3 cellular contexts compared by ENCODE assay signal in the genomic region with DNA sequence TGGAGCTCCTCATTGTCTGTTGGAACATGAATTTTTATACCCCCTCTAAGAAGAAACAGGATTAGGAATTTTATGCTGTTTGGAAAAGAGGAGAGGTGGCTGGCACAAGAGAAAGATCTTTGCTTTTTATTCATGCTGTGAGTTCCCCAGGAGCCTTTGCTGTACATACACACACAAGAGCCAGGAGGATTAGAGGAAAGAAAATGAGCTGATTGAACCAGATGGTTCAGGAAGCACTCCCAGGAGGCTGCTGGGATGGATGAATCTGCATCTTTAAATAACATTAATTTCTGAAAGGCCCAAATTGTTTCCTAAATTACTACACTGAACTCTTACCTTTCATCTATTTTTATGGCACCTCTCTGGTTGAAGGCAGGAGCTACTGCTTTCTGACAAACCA.
TF ChIP-seq lines count a peak whose summit lies in the region.

No MANE protein-coding gene starts in this region.

TF ChIP-seq in SK-N-SH treated with all-trans-retinoic acid at 6 μM for 48 hours, 23 proteins besides CTCF, POLR2A, EP300 and RAD21:
- TF ChIP-seq, protein P1, sequence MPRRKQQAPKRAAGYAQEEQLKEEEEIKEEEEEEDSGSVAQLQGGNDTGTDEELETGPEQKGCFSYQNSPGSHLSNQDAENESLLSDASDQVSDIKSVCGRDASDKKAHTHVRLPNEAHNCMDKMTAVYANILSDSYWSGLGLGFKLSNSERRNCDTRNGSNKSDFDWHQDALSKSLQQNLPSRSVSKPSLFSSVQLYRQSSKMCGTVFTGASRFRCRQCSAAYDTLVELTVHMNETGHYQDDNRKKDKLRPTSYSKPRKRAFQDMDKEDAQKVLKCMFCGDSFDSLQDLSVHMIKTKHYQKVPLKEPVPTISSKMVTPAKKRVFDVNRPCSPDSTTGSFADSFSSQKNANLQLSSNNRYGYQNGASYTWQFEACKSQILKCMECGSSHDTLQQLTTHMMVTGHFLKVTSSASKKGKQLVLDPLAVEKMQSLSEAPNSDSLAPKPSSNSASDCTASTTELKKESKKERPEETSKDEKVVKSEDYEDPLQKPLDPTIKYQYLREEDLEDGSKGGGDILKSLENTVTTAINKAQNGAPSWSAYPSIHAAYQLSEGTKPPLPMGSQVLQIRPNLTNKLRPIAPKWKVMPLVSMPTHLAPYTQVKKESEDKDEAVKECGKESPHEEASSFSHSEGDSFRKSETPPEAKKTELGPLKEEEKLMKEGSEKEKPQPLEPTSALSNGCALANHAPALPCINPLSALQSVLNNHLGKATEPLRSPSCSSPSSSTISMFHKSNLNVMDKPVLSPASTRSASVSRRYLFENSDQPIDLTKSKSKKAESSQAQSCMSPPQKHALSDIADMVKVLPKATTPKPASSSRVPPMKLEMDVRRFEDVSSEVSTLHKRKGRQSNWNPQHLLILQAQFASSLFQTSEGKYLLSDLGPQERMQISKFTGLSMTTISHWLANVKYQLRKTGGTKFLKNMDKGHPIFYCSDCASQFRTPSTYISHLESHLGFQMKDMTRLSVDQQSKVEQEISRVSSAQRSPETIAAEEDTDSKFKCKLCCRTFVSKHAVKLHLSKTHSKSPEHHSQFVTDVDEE (CRISPR knock-in tag; IDR thresholded peaks at IDR 0.05) = no peak
- TF ChIP-seq ZNF70 (CRISPR knock-in tag; IDR thresholded peaks at IDR 0.05) = no peak
- no peak for TF ChIP-seq ESRRG (CRISPR knock-in tag; IDR thresholded peaks at IDR 0.05)
- TF ChIP-seq, protein P2, sequence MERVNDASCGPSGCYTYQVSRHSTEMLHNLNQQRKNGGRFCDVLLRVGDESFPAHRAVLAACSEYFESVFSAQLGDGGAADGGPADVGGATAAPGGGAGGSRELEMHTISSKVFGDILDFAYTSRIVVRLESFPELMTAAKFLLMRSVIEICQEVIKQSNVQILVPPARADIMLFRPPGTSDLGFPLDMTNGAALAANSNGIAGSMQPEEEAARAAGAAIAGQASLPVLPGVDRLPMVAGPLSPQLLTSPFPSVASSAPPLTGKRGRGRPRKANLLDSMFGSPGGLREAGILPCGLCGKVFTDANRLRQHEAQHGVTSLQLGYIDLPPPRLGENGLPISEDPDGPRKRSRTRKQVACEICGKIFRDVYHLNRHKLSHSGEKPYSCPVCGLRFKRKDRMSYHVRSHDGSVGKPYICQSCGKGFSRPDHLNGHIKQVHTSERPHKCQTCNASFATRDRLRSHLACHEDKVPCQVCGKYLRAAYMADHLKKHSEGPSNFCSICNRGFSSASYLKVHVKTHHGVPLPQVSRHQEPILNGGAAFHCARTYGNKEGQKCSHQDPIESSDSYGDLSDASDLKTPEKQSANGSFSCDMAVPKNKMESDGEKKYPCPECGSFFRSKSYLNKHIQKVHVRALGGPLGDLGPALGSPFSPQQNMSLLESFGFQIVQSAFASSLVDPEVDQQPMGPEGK (CRISPR knock-in tag; IDR thresholded peaks at IDR 0.05; ENCODE audit: borderline replicate concordance) = no peak
- no peak for TF ChIP-seq TOX (CRISPR knock-in tag; IDR thresholded peaks at IDR 0.05; ENCODE audit: borderline replicate concordance)
- no peak for TF ChIP-seq PPARA (CRISPR knock-in tag; IDR thresholded peaks at IDR 0.05; ENCODE audit: borderline replicate concordance)
- TF ChIP-seq SNAI2 (CRISPR knock-in tag; IDR thresholded peaks at IDR 0.05) = no peak
- no peak for TF ChIP-seq ZNF8 (CRISPR knock-in tag; IDR thresholded peaks at IDR 0.05)
- TF ChIP-seq OSR1 (CRISPR knock-in tag; IDR thresholded peaks at IDR 0.05) = no peak
- TF ChIP-seq, protein P3, sequence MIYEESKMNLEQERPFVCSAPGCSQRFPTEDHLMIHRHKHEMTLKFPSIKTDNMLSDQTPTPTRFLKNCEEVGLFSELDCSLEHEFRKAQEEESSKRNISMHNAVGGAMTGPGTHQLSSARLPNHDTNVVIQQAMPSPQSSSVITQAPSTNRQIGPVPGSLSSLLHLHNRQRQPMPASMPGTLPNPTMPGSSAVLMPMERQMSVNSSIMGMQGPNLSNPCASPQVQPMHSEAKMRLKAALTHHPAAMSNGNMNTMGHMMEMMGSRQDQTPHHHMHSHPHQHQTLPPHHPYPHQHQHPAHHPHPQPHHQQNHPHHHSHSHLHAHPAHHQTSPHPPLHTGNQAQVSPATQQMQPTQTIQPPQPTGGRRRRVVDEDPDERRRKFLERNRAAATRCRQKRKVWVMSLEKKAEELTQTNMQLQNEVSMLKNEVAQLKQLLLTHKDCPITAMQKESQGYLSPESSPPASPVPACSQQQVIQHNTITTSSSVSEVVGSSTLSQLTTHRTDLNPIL (CRISPR knock-in tag; IDR thresholded peaks at IDR 0.05; ENCODE audit: low read depth) = no peak
- no peak for TF ChIP-seq RARB (CRISPR knock-in tag; IDR thresholded peaks at IDR 0.05)
- no peak for TF ChIP-seq ZFP30 (CRISPR knock-in tag; IDR thresholded peaks at IDR 0.05)
- no peak for TF ChIP-seq ZC3H10 (CRISPR knock-in tag; IDR thresholded peaks at IDR 0.05)
TF ChIP-seq in SK-N-SH treated with all-trans-retinoic acid at 6 μM for 48 hours: peak in this region for 0.

TF ChIP-seq in SK-N-SH, 30 proteins besides CTCF, POLR2A, EP300 and RAD21:
- TF ChIP-seq MXI1 (IDR thresholded peaks at IDR 0.05; ENCODE audit: low read depth, low read length) = no peak
- TF ChIP-seq, protein P4, sequence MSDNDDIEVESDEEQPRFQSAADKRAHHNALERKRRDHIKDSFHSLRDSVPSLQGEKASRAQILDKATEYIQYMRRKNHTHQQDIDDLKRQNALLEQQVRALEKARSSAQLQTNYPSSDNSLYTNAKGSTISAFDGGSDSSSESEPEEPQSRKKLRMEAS (IDR thresholded peaks at IDR 0.05; ENCODE audit: low read depth) = no peak
- TF ChIP-seq RXRA (IDR thresholded peaks at IDR 0.05; ENCODE audit: borderline replicate concordance, low read depth) = no peak
- no peak for TF ChIP-seq FOSL2 (IDR thresholded peaks at IDR 0.05; ENCODE audit: borderline replicate concordance, low read depth)
- TF ChIP-seq, protein P5, sequence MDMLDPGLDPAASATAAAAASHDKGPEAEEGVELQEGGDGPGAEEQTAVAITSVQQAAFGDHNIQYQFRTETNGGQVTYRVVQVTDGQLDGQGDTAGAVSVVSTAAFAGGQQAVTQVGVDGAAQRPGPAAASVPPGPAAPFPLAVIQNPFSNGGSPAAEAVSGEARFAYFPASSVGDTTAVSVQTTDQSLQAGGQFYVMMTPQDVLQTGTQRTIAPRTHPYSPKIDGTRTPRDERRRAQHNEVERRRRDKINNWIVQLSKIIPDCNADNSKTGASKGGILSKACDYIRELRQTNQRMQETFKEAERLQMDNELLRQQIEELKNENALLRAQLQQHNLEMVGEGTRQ (IDR thresholded peaks at IDR 0.05; ENCODE audit: borderline replicate concordance, low read depth, low read length) = no peak
- TF ChIP-seq SIN3A (IDR thresholded peaks at IDR 0.05; ENCODE audit: borderline replicate concordance, low read depth, low read length) = no peak

TF ChIP-seq in neural cell, 6 proteins besides CTCF, POLR2A, EP300 and RAD21:
- TF ChIP-seq, protein P6, sequence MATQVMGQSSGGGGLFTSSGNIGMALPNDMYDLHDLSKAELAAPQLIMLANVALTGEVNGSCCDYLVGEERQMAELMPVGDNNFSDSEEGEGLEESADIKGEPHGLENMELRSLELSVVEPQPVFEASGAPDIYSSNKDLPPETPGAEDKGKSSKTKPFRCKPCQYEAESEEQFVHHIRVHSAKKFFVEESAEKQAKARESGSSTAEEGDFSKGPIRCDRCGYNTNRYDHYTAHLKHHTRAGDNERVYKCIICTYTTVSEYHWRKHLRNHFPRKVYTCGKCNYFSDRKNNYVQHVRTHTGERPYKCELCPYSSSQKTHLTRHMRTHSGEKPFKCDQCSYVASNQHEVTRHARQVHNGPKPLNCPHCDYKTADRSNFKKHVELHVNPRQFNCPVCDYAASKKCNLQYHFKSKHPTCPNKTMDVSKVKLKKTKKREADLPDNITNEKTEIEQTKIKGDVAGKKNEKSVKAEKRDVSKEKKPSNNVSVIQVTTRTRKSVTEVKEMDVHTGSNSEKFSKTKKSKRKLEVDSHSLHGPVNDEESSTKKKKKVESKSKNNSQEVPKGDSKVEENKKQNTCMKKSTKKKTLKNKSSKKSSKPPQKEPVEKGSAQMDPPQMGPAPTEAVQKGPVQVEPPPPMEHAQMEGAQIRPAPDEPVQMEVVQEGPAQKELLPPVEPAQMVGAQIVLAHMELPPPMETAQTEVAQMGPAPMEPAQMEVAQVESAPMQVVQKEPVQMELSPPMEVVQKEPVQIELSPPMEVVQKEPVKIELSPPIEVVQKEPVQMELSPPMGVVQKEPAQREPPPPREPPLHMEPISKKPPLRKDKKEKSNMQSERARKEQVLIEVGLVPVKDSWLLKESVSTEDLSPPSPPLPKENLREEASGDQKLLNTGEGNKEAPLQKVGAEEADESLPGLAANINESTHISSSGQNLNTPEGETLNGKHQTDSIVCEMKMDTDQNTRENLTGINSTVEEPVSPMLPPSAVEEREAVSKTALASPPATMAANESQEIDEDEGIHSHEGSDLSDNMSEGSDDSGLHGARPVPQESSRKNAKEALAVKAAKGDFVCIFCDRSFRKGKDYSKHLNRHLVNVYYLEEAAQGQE (IDR thresholded peaks at IDR 0.05; ENCODE audit: borderline replicate concordance) = no peak
- no peak for TF ChIP-seq MXI1 (conservative IDR thresholded peaks at IDR 0.05; ENCODE audit: poor library complexity, severe bottlenecking)
- no peak for TF ChIP-seq POLR2AphosphoS5 (IDR thresholded peaks at IDR 0.05)
